ENCODE assay signal across 14 cellular contexts in genomic region chr16:25143898-25144297, GRCh38. TPM values are rescaled to one million over a fixed set of nuclear protein-coding genes. Genes with fewer than 3 reads are reported as not detected.
DNase-seq lines count a peak whose midpoint lies in the region; ATAC-seq and TF ChIP-seq lines count a peak whose summit lies in the region.
"Had no signal": no experiment of that assay in that cellular context is flagged by ENCODE, and none has a peak within 500 bp of the region (broad histone marks: within the 10 kb centered on the region; RNA-seq: fewer than 3 reads in every experiment).

No MANE protein-coding gene starts in this region.

- no peak overlapping the region for H2AFZ ChIP-seq in hepatocyte

- H3K9me3 ChIP-seq in left ventricle myocardium inferior (replicated peaks), result no peaks in the 10 kb centered on the region
- no peaks in the 10 kb centered on the region for H3K9me3 ChIP-seq in hepatocyte (ENCODE audit: low read depth)
- no peaks in the 10 kb centered on the region for H3K9me3 ChIP-seq in T-helper 17 cell (ENCODE audit: control insufficient read depth, low read length, poor library complexity, severe bottlenecking)
- H3K9me3 ChIP-seq: BLaER1 had no signal

- H3K27ac Mint-ChIP-seq in T-helper 17 cell, result no peak overlapping the region
- H3K27ac Mint-ChIP-seq: activated CD4-positive, alpha-beta memory T cell treated with anti-CD3 and anti-CD28 coated beads for 36 hours; activated naive CD8-positive, alpha-beta T cell treated with anti-CD3 and anti-CD28 coated beads for 36 hours had no signal

- no peaks in the 10 kb centered on the region for H4K20me1 ChIP-seq in hepatocyte (ENCODE audit: insufficient read depth, poor library complexity, severe bottlenecking)
- H4K20me1 ChIP-seq: BLaER1 had no signal

- H3K9me2 ChIP-seq in hepatocyte (replicated peaks; ENCODE audit: insufficient read depth), result no peaks in the 10 kb centered on the region

- H3K4me3 Mint-ChIP-seq in T-helper 17 cell, result no peak overlapping the region
- H3K4me3 Mint-ChIP-seq: activated CD4-positive, alpha-beta memory T cell treated with anti-CD3 and anti-CD28 coated beads for 36 hours; activated naive CD8-positive, alpha-beta T cell treated with anti-CD3 and anti-CD28 coated beads for 36 hours had no signal

- H3K36me3 ChIP-seq in left ventricle myocardium inferior (peaks cover 72% of the 10 kb centered on the region), hepatocyte (replicated peaks; ENCODE audit: insufficient read depth, low read depth) (no peaks in the 10 kb centered on the region)

- no peaks in the 10 kb centered on the region for H3K79me2 ChIP-seq in hepatocyte

- H3K4me1 ChIP-seq in left ventricle myocardium inferior, result peaks cover 3% of the 10 kb centered on the region
- H3K4me1 ChIP-seq in hepatocyte (ENCODE audit: insufficient read depth), result no peaks in the 10 kb centered on the region
- H3K4me1 ChIP-seq: BLaER1 had no signal

- peak; percentile 49 for TF ChIP-seq CTCF in left ventricle myocardium inferior (IDR thresholded peaks at IDR 0.05; ENCODE audit: borderline replicate concordance)
- peak; percentile 69 for TF ChIP-seq CTCF in VCaP (conservative IDR thresholded peaks at IDR 0.05)
- TF ChIP-seq CTCF in hepatocyte (IDR thresholded peaks at IDR 0.05; ENCODE audit: poor library complexity), result peak; percentile 19

- H3K4me2 ChIP-seq in hepatocyte, result no peak overlapping the region
- H3K4me2 ChIP-seq: BLaER1 had no signal

- H3K4me3 ChIP-seq in left ventricle myocardium inferior (no peak overlapping the region), hepatocyte (no peak overlapping the region)
- H3K4me3 ChIP-seq: BLaER1 had no signal

- peaks cover 10% of the 10 kb centered on the region for H3K4me1 Mint-ChIP-seq in T-helper 17 cell
- H3K4me1 Mint-ChIP-seq: activated naive CD8-positive, alpha-beta T cell treated with anti-CD3 and anti-CD28 coated beads for 36 hours had no signal

- DNase-seq in left ventricle myocardium inferior (no peak), cardiac septum (ENCODE audit: low spot score) (no peak), hepatocyte (ENCODE audit: low spot score) (no peak), HPDE6-E6E7 (ENCODE audit: extremely low spot score) (no peak), T-helper 17 cell (no peak)
- DNase-seq: activated CD4-positive, alpha-beta memory T cell treated with anti-CD3 and anti-CD28 coated beads for 36 hours; activated naive CD8-positive, alpha-beta T cell treated with anti-CD3 and anti-CD28 coated beads for 36 hours; NCI-H2029; SHP77 had no signal

- intact Hi-C loops in left ventricle myocardium inferior (cut with micrococcal nuclease), result no loop called here
- intact Hi-C loops in cardiac septum (cut with DNase I), result no loop called here

- WGBS in hepatocyte (ENCODE audit: low lambda C conversion rate, missing lambda C conversion rate), result 67% methylated on average over 2 of the region's 2 CpGs

- H3K27ac ChIP-seq in left ventricle myocardium inferior (replicated peaks), result no peak overlapping the region
- no peak overlapping the region for H3K27ac ChIP-seq in VCaP
- H3K27ac ChIP-seq in hepatocyte, result no peak overlapping the region
- H3K27ac ChIP-seq: BLaER1, epithelial cell of prostate had no signal

- ATAC-seq in T-helper 17 cell (no peak), HG02884 (IDR thresholded peaks at IDR 0.05; ENCODE audit: unreplicated experiment) (no peak), HG03354 (IDR thresholded peaks at IDR 0.05; ENCODE audit: poor library complexity, severe bottlenecking, unreplicated experiment) (no peak)

- no peaks in the 10 kb centered on the region for H3K27me3 ChIP-seq in left ventricle myocardium inferior (ENCODE audit: low read depth)
- H3K27me3 ChIP-seq in hepatocyte, result no peaks in the 10 kb centered on the region
- H3K27me3 ChIP-seq: BLaER1 had no signal

- H3K36me3 Mint-ChIP-seq in T-helper 17 cell (ENCODE audit: low read depth), result peaks cover 8% of the 10 kb centered on the region

- H3K27me3 Mint-ChIP-seq in T-helper 17 cell, result no peaks in the 10 kb centered on the region
- H3K27me3 Mint-ChIP-seq: activated CD4-positive, alpha-beta memory T cell treated with anti-CD3 and anti-CD28 coated beads for 36 hours; activated naive CD8-positive, alpha-beta T cell treated with anti-CD3 and anti-CD28 coated beads for 36 hours had no signal

RNA-seq across cellular contexts. Expression of gene LCMT1, which starts 32.4 kb away (rescaled TPM):
- total RNA-seq in left ventricle myocardium inferior (41.1 TPM), cardiac septum (38.7 TPM), hepatocyte (30.2 and 33.0 TPM in 2 replicates), T-helper 17 cell (10 to 100 TPM; 34.4 to 43.4 TPM)
- polyA plus RNA-seq in hepatocyte, result 34.6 and 47.7 TPM in 2 replicates

Comparison
In these comparisons a context has a peak if more than half of its experiments do, and no peak if none do; other contexts are left out.
1. CTCF ChIP-seq: peak in every context shown above with its lines; median percentile 69 in VCaP; 49 in left ventricle myocardium inferior; 19 in hepatocyte.